In genomic region chrX:39418132-39418935, GRCh38 we compare ENCODE assay signal across 16 cellular contexts.
DNase-seq lines count a peak whose midpoint lies in the region; TF ChIP-seq lines count a peak whose summit lies in the region.
"Had no signal": no experiment of that assay in that cellular context is flagged by ENCODE, and none has a peak within 500 bp of the region (broad histone marks: within the 10 kb centered on the region; RNA-seq: fewer than 3 reads in every experiment).

No MANE protein-coding gene starts in this region.

- H3K9me3 Mint-ChIP-seq in activated T-cell treated with anti-CD3 and anti-CD28 coated beads, Interleukin-2, amount 50 U/mL, for 24 hours, result no peaks in the 10 kb centered on the region
- no peaks in the 10 kb centered on the region for H3K9me3 Mint-ChIP-seq in Caco-2 (ENCODE audit: unreplicated experiment)

- peaks cover 26% of the 10 kb centered on the region for H3K27me3 Mint-ChIP-seq in activated T-cell treated with anti-CD3 and anti-CD28 coated beads, Interleukin-2, amount 50 U/mL, for 24 hours
- H3K27me3 Mint-ChIP-seq in Caco-2 (ENCODE audit: insufficient read depth, unreplicated experiment), result no peaks in the 10 kb centered on the region
- H3K27me3 Mint-ChIP-seq: naive thymus-derived CD8-positive, alpha-beta T cell had no signal

- intact Hi-C loops in Caco-2 (cut with micrococcal nuclease; ENCODE audit: unreplicated experiment), result no loop called here

- CTCF ChIA-PET in Caco-2 (lab: Charles Lee), result no interaction called here

- no peaks in the 10 kb centered on the region for H3K36me3 Mint-ChIP-seq in activated T-cell treated with anti-CD3 and anti-CD28 coated beads, Interleukin-2, amount 50 U/mL, for 24 hours (ENCODE audit: low read depth)
- H3K36me3 Mint-ChIP-seq in Caco-2 (ENCODE audit: insufficient read depth, unreplicated experiment), result no peaks in the 10 kb centered on the region
- H3K36me3 Mint-ChIP-seq: naive thymus-derived CD8-positive, alpha-beta T cell had no signal

- H3K4me1 Mint-ChIP-seq in activated T-cell treated with anti-CD3 and anti-CD28 coated beads, Interleukin-2, amount 50 U/mL, for 24 hours (ENCODE audit: low read depth), result peaks cover 28% of the 10 kb centered on the region
- peaks cover 6% of the 10 kb centered on the region for H3K4me1 Mint-ChIP-seq in Caco-2 (ENCODE audit: low read depth, unreplicated experiment)

- H3K4me3 Mint-ChIP-seq in activated T-cell treated with anti-CD3 and anti-CD28 coated beads, Interleukin-2, amount 50 U/mL, for 24 hours, result no peak overlapping the region
- H3K4me3 Mint-ChIP-seq in Caco-2 (ENCODE audit: unreplicated experiment), result no peak overlapping the region

- BruUV-seq in Caco-2 (replicated peaks; lab: Mats Ljungman, UMichigan), result no TSS peak

- peak overlapping the region; percentile 54 for H3K27ac Mint-ChIP-seq in activated T-cell treated with anti-CD3 and anti-CD28 coated beads, Interleukin-2, amount 50 U/mL, for 24 hours
- peak overlapping the region; percentile 32 for H3K27ac Mint-ChIP-seq in Caco-2 (ENCODE audit: unreplicated experiment)

- no peaks in the 10 kb centered on the region for H3K27me3 ChIP-seq in Caco-2 (replicated peaks; ENCODE audit: control insufficient read depth, insufficient read depth, low read length)

- no peaks in the 10 kb centered on the region for H3K4me1 ChIP-seq in Caco-2

- no peaks in the 10 kb centered on the region for H3K36me3 ChIP-seq in Caco-2 (ENCODE audit: control insufficient read depth, insufficient read depth, low read length)
- H3K36me3 ChIP-seq: stomach had no signal

- TF ChIP-seq CTCF in Caco-2 (IDR thresholded peaks at IDR 0.05; ENCODE audit: insufficient read depth in 1 of 2, low read depth in 1 of 2, low read length in 1 of 2, severe bottlenecking in 1 of 2, unreplicated experiment in 1 of 2) (no peak), fibroblast of pulmonary artery (IDR thresholded peaks at IDR 0.05; ENCODE audit: low read length, missing control alignments) (no peak)

- H3K4me3 ChIP-seq in Caco-2 (ENCODE audit: low read depth, low read length) (no peak overlapping the region), fibroblast of pulmonary artery (replicated peaks; ENCODE audit: low read depth, low read length) (no peak overlapping the region)
- H3K4me3 ChIP-seq: PC-9, stomach had no signal

- no peak for DNase-seq in activated T-cell treated with anti-CD3 and anti-CD28 coated beads, Interleukin-2, amount 50 U/mL, for 24 hours
- DNase-seq in activated T-cell treated with anti-CD3 and anti-CD28 coated beads for 4 hours, result no peak
- DNase-seq in Caco-2, result no peak
- DNase-seq in fibroblast of pulmonary artery (ENCODE audit: low read depth), result peak; percentile 61
- DNase-seq in pulmonary artery endothelial cell (ENCODE audit: low read depth, low spot score), result peak; percentile 29
- DNase-seq in NK-92 treated with Interleukin-12 subunit alpha and Interleukin-12 subunit beta, amount 100 ng/mL, for 24 hours (lab: John Stamatoyannopoulos, UW), result no peak
- DNase-seq in DMS79 (lab: John Stamatoyannopoulos, UW), result no peak
- DNase-seq in AG08396 (ENCODE audit: low spot score), result no peak
- DNase-seq: activated CD4-positive, alpha-beta T cell treated with anti-CD3 and anti-CD28 coated beads, Interleukin-2, amount 50 U/mL, for 1 hour; aorta; foreskin melanocyte; naive thymus-derived CD8-positive, alpha-beta T cell; NCI-H2107; NCI-H526 treated with DMSO at 0.1 percent for 48 hours; PC-9 had no signal

- POLR2A ChIA-PET in Caco-2 (lab: Charles Lee), result no interaction called here

- H3K9me3 ChIP-seq in Caco-2, result no peaks in the 10 kb centered on the region
- H3K9me3 ChIP-seq: stomach had no signal

Comparison
In these comparisons a context has a peak if more than half of its experiments do, and no peak if none do; other contexts are left out.
1. DNase-seq: peak in fibroblast of pulmonary artery (single experiment) and pulmonary artery endothelial cell (single experiment); none in activated T-cell treated with anti-CD3 and anti-CD28 coated beads, Interleukin-2, amount 50 U/mL, for 24 hours (single experiment), activated T-cell treated with anti-CD3 and anti-CD28 coated beads for 4 hours (single experiment), Caco-2 (0 of 2), NK-92 treated with Interleukin-12 subunit alpha and Interleukin-12 subunit beta, amount 100 ng/mL, for 24 hours (single experiment), DMS79 (single experiment) and AG08396 (single experiment).